In the genomic region with DNA sequence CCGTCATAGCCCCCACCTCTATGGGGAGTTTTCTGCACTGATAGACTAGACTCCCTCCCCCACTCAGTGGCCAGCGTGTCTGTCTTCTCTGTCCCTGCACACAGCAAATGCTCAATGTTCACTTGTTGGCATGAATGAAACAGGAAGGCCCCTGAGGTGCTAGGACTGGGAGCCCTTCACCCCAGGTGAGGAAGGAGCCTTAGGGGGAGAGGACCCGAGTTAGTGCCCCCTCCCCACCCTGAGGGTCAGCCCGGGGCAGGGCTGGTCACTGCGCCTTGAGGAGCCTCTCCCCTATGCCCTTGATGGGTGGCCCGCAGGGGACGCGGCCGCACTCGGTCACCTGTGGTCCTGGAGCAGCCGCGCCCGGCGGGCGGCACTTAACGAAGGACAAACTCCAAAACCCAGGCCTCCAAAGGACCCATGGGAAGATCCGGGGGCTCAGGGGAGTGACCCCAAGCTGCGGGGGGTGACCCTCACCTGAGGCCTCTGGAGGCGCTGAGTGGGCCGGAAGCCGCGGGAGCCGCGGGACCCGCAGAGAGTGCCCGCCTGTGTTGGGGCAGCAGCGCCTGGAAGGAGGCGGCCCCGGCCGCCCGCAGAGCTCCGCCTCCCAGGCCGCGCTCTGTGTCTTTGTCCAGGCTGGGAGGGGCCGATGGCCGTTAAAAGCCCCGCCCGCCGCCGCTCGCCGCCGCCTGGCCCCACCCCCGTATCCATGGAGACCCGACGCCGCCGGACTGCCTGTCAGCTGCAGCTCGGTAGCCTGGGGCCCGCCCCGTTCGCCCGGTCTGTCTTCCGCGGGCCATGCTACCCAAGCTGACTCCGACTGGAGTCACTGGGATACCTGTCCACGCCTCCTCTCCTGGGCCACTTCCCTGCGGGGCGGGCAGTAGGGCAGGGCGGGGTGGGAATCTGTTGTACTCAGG, we compare ENCODE assay signal across 8 cellular contexts. TPM values are rescaled to one million over a fixed set of nuclear protein-coding genes. Genes with fewer than 3 reads are reported as not detected.
DNase-seq lines count a peak whose midpoint lies in the region; ATAC-seq and TF ChIP-seq lines count a peak whose summit lies in the region.

No MANE protein-coding gene starts in this region.

- H3K27me3 ChIP-seq in ascending aorta = no peaks in the 10 kb centered on the region
- H3K27me3 ChIP-seq in right cardiac atrium (ENCODE audit: control insufficient read depth, insufficient read depth) = no peaks in the 10 kb centered on the region

- DNase-seq in NCI-H146 (lab: John Stamatoyannopoulos, UW) = peak; percentile 87
- peak; percentile 64 to 83 (median 70) for DNase-seq in T-helper 2 cell
- DNase-seq in ascending aorta (ENCODE audit: low spot score in 2 of 2) = peak; percentile 90 to 98
- DNase-seq in right cardiac atrium = peak; percentile 97 to 99 (median 99)
- peak; percentile 50 for DNase-seq in pulmonary artery endothelial cell (ENCODE audit: low read depth, low spot score)

- H3K9me3 ChIP-seq in ascending aorta (no peaks in the 10 kb centered on the region), right cardiac atrium (ENCODE audit: control insufficient read depth, low read length) (no peaks in the 10 kb centered on the region)

- H3K36me3 ChIP-seq in ascending aorta = no peaks in the 10 kb centered on the region
- no peaks in the 10 kb centered on the region for H3K36me3 ChIP-seq in urinary bladder (ENCODE audit: insufficient read depth)

- peaks cover 9 to 33% of the 10 kb centered on the region in 2 donors for H3K4me1 ChIP-seq in ascending aorta
- peaks cover 6% of the 10 kb centered on the region for H3K4me1 ChIP-seq in right cardiac atrium (ENCODE audit: control insufficient read depth, insufficient read depth, low read length)
- no peaks in the 10 kb centered on the region for H3K4me1 ChIP-seq in urinary bladder (ENCODE audit: insufficient read depth)

- 1% methylated on average over 60 of the region's 60 CpGs for WGBS in right cardiac atrium
- WGBS in urinary bladder = under 1% methylated on average over 60 of the region's 60 CpGs

- ATAC-seq in GM18498 (IDR thresholded peaks at IDR 0.05; ENCODE audit: unreplicated experiment) (peak; percentile 87), HG02840 (IDR thresholded peaks at IDR 0.05; ENCODE audit: low FRiP score, unreplicated experiment) (peak; percentile 75), right cardiac atrium (peak; percentile 92 to 93)

- H3K27ac ChIP-seq in ascending aorta (peak overlapping the region; percentile 52 to 78), right cardiac atrium (ENCODE audit: low read length) (peak overlapping the region; percentile 30), urinary bladder (ENCODE audit: low read depth) (no peak overlapping the region)

- H3K4me3 ChIP-seq in ascending aorta = peak overlapping the region; percentile 60 to 81
- peak overlapping the region; percentile 75 for H3K4me3 ChIP-seq in right cardiac atrium (ENCODE audit: low read length)
- H3K4me3 ChIP-seq in urinary bladder (ENCODE audit: low read depth, low read length) = peak overlapping the region; percentile 49

- peak in 1 of 3 experiments; percentile 4 for TF ChIP-seq CTCF in ascending aorta (IDR thresholded peaks at IDR 0.05)

- intact Hi-C loops in ascending aorta (cut with DNase I) (loop anchor here (1.0 to 10.0 kb wide), 8 partner anchors 16 to 614 kb away; a partner anchor contains a TSS), right cardiac atrium (cut with DNase I) (no loop called here)

RNA-seq across cellular contexts. Expression of a gene that starts 15.4 kb away (rescaled TPM):
- total RNA-seq in ascending aorta = 54.6 TPM
- 1 to 10 TPM; 1.1 to 2.6 (median 1.6) TPM for total RNA-seq in right cardiac atrium
- 1.0 TPM for polyA plus RNA-seq in right cardiac atrium
- total RNA-seq in pulmonary artery endothelial cell = 22.0 and 34.0 TPM in 2 replicates
- 12.1 TPM for total RNA-seq in urinary bladder
- polyA plus RNA-seq in urinary bladder = 1.7 TPM

RNA-seq across cellular contexts. Expression of a gene that starts 24.2 kb away (rescaled TPM):
- total RNA-seq in ascending aorta (12.3 TPM), right cardiac atrium (10 to 100 TPM; 84.3 to 89.8 (median 87.6) TPM), pulmonary artery endothelial cell (44.2 and 100 TPM in 2 replicates), urinary bladder (45.2 TPM)
- polyA plus RNA-seq in right cardiac atrium (85.2 TPM), urinary bladder (117 TPM)

RNA-seq across cellular contexts. Expression of a gene that starts 58.6 kb away (rescaled TPM):
- total RNA-seq in ascending aorta (1.1 TPM), right cardiac atrium (1 to 10 TPM; 1.4 to 2.1 (median 1.7) TPM), pulmonary artery endothelial cell (0.88 and 1.1 TPM in 2 replicates), urinary bladder (0.95 TPM)
- polyA plus RNA-seq in right cardiac atrium (1.2 TPM), urinary bladder (2.8 TPM)
